Comparison of ENCODE assay signal across 1 cellular context in genomic region chr6:158014505-158015187, GRCh38.
TF ChIP-seq lines count a peak whose summit lies in the region.

No MANE protein-coding gene starts in this region.

TF ChIP-seq in HepG2, 621 proteins besides CTCF, POLR2A, EP300 and RAD21 (continued from another document and continues in another):
- TF ChIP-seq, protein P1, sequence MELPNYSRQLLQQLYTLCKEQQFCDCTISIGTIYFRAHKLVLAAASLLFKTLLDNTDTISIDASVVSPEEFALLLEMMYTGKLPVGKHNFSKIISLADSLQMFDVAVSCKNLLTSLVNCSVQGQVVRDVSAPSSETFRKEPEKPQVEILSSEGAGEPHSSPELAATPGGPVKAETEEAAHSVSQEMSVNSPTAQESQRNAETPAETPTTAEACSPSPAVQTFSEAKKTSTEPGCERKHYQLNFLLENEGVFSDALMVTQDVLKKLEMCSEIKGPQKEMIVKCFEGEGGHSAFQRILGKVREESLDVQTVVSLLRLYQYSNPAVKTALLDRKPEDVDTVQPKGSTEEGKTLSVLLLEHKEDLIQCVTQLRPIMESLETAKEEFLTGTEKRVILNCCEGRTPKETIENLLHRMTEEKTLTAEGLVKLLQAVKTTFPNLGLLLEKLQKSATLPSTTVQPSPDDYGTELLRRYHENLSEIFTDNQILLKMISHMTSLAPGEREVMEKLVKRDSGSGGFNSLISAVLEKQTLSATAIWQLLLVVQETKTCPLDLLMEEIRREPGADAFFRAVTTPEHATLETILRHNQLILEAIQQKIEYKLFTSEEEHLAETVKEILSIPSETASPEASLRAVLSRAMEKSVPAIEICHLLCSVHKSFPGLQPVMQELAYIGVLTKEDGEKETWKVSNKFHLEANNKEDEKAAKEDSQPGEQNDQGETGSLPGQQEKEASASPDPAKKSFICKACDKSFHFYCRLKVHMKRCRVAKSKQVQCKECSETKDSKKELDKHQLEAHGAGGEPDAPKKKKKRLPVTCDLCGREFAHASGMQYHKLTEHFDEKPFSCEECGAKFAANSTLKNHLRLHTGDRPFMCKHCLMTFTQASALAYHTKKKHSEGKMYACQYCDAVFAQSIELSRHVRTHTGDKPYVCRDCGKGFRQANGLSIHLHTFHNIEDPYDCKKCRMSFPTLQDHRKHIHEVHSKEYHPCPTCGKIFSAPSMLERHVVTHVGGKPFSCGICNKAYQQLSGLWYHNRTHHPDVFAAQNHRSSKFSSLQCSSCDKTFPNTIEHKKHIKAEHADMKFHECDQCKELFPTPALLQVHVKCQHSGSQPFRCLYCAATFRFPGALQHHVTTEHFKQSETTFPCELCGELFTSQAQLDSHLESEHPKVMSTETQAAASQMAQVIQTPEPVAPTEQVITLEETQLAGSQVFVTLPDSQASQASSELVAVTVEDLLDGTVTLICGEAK (IDR thresholded peaks at IDR 0.05): no peak
- TF ChIP-seq, protein P1 (CRISPR knock-in tag; IDR thresholded peaks at IDR 0.05): no peak
- TF ChIP-seq ZNF121 (CRISPR knock-in tag; IDR thresholded peaks at IDR 0.05) (no peak), ZNF512 (CRISPR knock-in tag; IDR thresholded peaks at IDR 0.05) (no peak), ZNF530 (CRISPR knock-in tag; IDR thresholded peaks at IDR 0.05; ENCODE audit: low read depth) (no peak), NFE2 (CRISPR knock-in tag; IDR thresholded peaks at IDR 0.05) (no peak), ZNF567 (CRISPR knock-in tag; IDR thresholded peaks at IDR 0.05; ENCODE audit: borderline replicate concordance) (no peak), NR2F6 (IDR thresholded peaks at IDR 0.05) (peak; percentile 58), NR2F6 (CRISPR knock-in tag; IDR thresholded peaks at IDR 0.05) (peak; percentile 78), ZNF292 (CRISPR knock-in tag; IDR thresholded peaks at IDR 0.05; ENCODE audit: borderline replicate concordance, low read depth) (peak; percentile 83; the same call in 1 of the 2 replicates), SKIL (CRISPR knock-in tag; IDR thresholded peaks at IDR 0.05; ENCODE audit: borderline replicate concordance) (no peak), ZNF816 (CRISPR knock-in tag; IDR thresholded peaks at IDR 0.05; ENCODE audit: borderline replicate concordance) (no peak; the same call in 1 of the 2 replicates), NKX3-1 (CRISPR knock-in tag; IDR thresholded peaks at IDR 0.05) (no peak), POLR2AphosphoS2 (IDR thresholded peaks at IDR 0.05; ENCODE audit: low read depth, low read length) (no peak), ZNF83 (CRISPR knock-in tag; IDR thresholded peaks at IDR 0.05; ENCODE audit: borderline replicate concordance) (no peak), ZNF691 (CRISPR knock-in tag; IDR thresholded peaks at IDR 0.05; ENCODE audit: borderline replicate concordance, low read depth) (0 out of 2 replicates have a peak, but pooled peaks have one; percentile 49), JARID2 (CRISPR knock-in tag; IDR thresholded peaks at IDR 0.05; ENCODE audit: insufficient replicate concordance) (no peak), FOXC1 (CRISPR knock-in tag; IDR thresholded peaks at IDR 0.05; ENCODE audit: borderline replicate concordance) (0 out of 2 replicates have a peak, but pooled peaks have one; percentile 17), RFX3 (CRISPR knock-in tag; IDR thresholded peaks at IDR 0.05) (no peak), ZBTB33 (CRISPR knock-in tag; IDR thresholded peaks at IDR 0.05) (no peak), ZNF20 (CRISPR knock-in tag; IDR thresholded peaks at IDR 0.05) (no peak)
- TF ChIP-seq, protein P2, sequence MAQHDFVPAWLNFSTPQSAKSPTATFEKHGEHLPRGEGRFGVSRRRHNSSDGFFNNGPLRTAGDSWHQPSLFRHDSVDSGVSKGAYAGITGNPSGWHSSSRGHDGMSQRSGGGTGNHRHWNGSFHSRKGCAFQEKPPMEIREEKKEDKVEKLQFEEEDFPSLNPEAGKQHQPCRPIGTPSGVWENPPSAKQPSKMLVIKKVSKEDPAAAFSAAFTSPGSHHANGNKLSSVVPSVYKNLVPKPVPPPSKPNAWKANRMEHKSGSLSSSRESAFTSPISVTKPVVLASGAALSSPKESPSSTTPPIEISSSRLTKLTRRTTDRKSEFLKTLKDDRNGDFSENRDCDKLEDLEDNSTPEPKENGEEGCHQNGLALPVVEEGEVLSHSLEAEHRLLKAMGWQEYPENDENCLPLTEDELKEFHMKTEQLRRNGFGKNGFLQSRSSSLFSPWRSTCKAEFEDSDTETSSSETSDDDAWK (CRISPR knock-in tag; IDR thresholded peaks at IDR 0.05): no peak
- TF ChIP-seq, protein P3, sequence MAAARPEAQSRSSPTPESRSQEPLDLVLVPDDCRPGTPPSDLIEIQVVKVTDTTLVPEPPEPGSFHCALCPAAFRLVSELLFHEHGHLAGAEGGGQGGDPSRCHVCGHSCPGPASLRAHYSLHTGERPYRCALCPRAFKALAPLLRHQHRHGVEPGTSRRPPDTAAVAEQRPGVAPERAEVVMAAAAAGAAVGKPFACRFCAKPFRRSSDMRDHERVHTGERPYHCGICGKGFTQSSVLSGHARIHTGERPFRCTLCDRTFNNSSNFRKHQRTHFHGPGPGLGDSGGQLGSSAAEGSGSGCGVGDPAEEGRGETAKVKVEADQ (CRISPR knock-in tag; IDR thresholded peaks at IDR 0.05; ENCODE audit: borderline replicate concordance): peak; percentile 54; the same call in 1 of the 2 replicates
- TF ChIP-seq, protein P4, sequence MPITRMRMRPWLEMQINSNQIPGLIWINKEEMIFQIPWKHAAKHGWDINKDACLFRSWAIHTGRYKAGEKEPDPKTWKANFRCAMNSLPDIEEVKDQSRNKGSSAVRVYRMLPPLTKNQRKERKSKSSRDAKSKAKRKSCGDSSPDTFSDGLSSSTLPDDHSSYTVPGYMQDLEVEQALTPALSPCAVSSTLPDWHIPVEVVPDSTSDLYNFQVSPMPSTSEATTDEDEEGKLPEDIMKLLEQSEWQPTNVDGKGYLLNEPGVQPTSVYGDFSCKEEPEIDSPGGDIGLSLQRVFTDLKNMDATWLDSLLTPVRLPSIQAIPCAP (CRISPR knock-in tag; IDR thresholded peaks at IDR 0.05; ENCODE audit: low read depth): no peak
- TF ChIP-seq, protein P5, sequence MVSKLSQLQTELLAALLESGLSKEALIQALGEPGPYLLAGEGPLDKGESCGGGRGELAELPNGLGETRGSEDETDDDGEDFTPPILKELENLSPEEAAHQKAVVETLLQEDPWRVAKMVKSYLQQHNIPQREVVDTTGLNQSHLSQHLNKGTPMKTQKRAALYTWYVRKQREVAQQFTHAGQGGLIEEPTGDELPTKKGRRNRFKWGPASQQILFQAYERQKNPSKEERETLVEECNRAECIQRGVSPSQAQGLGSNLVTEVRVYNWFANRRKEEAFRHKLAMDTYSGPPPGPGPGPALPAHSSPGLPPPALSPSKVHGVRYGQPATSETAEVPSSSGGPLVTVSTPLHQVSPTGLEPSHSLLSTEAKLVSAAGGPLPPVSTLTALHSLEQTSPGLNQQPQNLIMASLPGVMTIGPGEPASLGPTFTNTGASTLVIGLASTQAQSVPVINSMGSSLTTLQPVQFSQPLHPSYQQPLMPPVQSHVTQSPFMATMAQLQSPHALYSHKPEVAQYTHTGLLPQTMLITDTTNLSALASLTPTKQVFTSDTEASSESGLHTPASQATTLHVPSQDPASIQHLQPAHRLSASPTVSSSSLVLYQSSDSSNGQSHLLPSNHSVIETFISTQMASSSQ (IDR thresholded peaks at IDR 0.05; ENCODE audit: low read depth): 0 out of 2 replicates have a peak, but pooled peaks have one; percentile 59
- TF ChIP-seq, protein P5 (CRISPR knock-in tag; IDR thresholded peaks at IDR 0.05; ENCODE audit: borderline replicate concordance): no peak; the same call in 1 of the 2 replicates
- TF ChIP-seq, protein P6, sequence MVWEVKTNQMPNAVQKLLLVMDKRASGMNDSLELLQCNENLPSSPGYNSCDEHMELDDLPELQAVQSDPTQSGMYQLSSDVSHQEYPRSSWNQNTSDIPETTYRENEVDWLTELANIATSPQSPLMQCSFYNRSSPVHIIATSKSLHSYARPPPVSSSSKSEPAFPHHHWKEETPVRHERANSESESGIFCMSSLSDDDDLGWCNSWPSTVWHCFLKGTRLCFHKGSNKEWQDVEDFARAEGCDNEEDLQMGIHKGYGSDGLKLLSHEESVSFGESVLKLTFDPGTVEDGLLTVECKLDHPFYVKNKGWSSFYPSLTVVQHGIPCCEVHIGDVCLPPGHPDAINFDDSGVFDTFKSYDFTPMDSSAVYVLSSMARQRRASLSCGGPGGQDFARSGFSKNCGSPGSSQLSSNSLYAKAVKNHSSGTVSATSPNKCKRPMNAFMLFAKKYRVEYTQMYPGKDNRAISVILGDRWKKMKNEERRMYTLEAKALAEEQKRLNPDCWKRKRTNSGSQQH (CRISPR knock-in tag; IDR thresholded peaks at IDR 0.05; ENCODE audit: low read depth): peak; percentile 36; the same call in 1 of the 2 replicates
